ENCODE assay signal across 17 cellular contexts in genomic region chr2:157900203-157900602, GRCh38. TPM values are rescaled to one million over a fixed set of nuclear protein-coding genes. Genes with fewer than 3 reads are reported as not detected.
DNase-seq lines count a peak whose midpoint lies in the region; ATAC-seq and TF ChIP-seq lines count a peak whose summit lies in the region.
"Had no signal": no experiment of that assay in that cellular context is flagged by ENCODE, and none has a peak within 500 bp of the region (broad histone marks: within the 10 kb centered on the region; RNA-seq: fewer than 3 reads in every experiment).

No MANE protein-coding gene starts in this region.

- H3K27ac Mint-ChIP-seq in IgD-negative memory B cell: peak overlapping the region in 2 of 3 donors; percentile 25 to 83
- H3K27ac Mint-ChIP-seq in activated T-helper 1 cell treated with anti-CD3 and anti-CD28 coated beads, Interleukin-12 subunit alpha, Interleukin-12 subunit beta, Interleukin-2, Interleukin-4 antibody, amounts not matched to agents 30 ng/mL and 10 ng/mL and 1 ng/mL, durations not matched to agents 14 hours and 24 hours and 36 hours: peak overlapping the region; percentile 97
- H3K27ac Mint-ChIP-seq: neural progenitor cell had no signal

- DNase-seq in DMS79 (lab: John Stamatoyannopoulos, UW) (peak; percentile 38), left lung (no peak), NCI-H2171 (lab: John Stamatoyannopoulos, UW) (no peak), DMS 273 (lab: John Stamatoyannopoulos, UW; ENCODE audit: unreplicated experiment) (no peak), AML-193 (lab: John Stamatoyannopoulos, UW) (no peak), activated gamma-delta T cell treated with Interleukin-2 at 50 U/mL for 16 hours (no peak)
- no peak for DNase-seq in activated T-helper 1 cell treated with anti-CD3 and anti-CD28 coated beads, Interleukin-12 subunit alpha, Interleukin-12 subunit beta, Interleukin-2, Interleukin-4 antibody, amounts not matched to agents 30 ng/mL and 10 ng/mL and 1 ng/mL, durations not matched to agents 14 hours and 24 hours and 36 hours (ENCODE audit: low spot score)
- DNase-seq: amniotic stem cell, GM23248, NCI-H1105 treated with DMSO at 0.1 percent for 48 hours, sigmoid colon, stomach, T-helper 9 cell had no signal

- H3K4me3 ChIP-seq in left lung: no peak overlapping the region
- H3K4me3 ChIP-seq: GM23248, hepatocyte, neural progenitor cell, sigmoid colon, stomach had no signal

- no peak for TF ChIP-seq CTCF in left lung (IDR thresholded peaks at IDR 0.05)

- H3K4me1 ChIP-seq in left lung: peaks cover 8 to 14% of the 10 kb centered on the region in 2 donors
- H3K4me1 ChIP-seq: neural progenitor cell had no signal

- peaks cover 25 to 41% (median 27%) of the 10 kb centered on the region in 3 donors for H3K4me1 Mint-ChIP-seq in IgD-negative memory B cell
- H3K4me1 Mint-ChIP-seq in activated T-helper 1 cell treated with anti-CD3 and anti-CD28 coated beads, Interleukin-12 subunit alpha, Interleukin-12 subunit beta, Interleukin-2, Interleukin-4 antibody, amounts not matched to agents 30 ng/mL and 10 ng/mL and 1 ng/mL, durations not matched to agents 14 hours and 24 hours and 36 hours (ENCODE audit: low read depth): peaks cover 70% of the 10 kb centered on the region

- H3K36me3 ChIP-seq in left lung: no peaks in the 10 kb centered on the region
- H3K36me3 ChIP-seq: neural progenitor cell, sigmoid colon, stomach had no signal

- no peak overlapping the region for H3K27ac ChIP-seq in left lung
- H3K27ac ChIP-seq: GM23248, hepatocyte, neural progenitor cell, sigmoid colon had no signal

- H3K9me3 ChIP-seq in left lung: no peaks in the 10 kb centered on the region
- H3K9me3 ChIP-seq: sigmoid colon, stomach had no signal

- peak overlapping the region in 3 of 4 donors; percentile 30 to 71 (median 60) for H3K4me3 Mint-ChIP-seq in IgD-negative memory B cell
- H3K4me3 Mint-ChIP-seq in activated T-helper 1 cell treated with anti-CD3 and anti-CD28 coated beads, Interleukin-12 subunit alpha, Interleukin-12 subunit beta, Interleukin-2, Interleukin-4 antibody, amounts not matched to agents 30 ng/mL and 10 ng/mL and 1 ng/mL, durations not matched to agents 14 hours and 24 hours and 36 hours: peak overlapping the region; percentile 82
- H3K4me3 Mint-ChIP-seq: neural progenitor cell had no signal

- H3K27me3 ChIP-seq in left lung: no peaks in the 10 kb centered on the region
- H3K27me3 ChIP-seq: hepatocyte, neural progenitor cell, sigmoid colon, stomach had no signal

- peak; percentile 79 for ATAC-seq in left lung
- ATAC-seq: HepG2 had no signal

- H3K9me3 Mint-ChIP-seq in IgD-negative memory B cell: peaks cover 0 to 2% (median 2%) of the 10 kb centered on the region in 3 donors
- H3K9me3 Mint-ChIP-seq in activated T-helper 1 cell treated with anti-CD3 and anti-CD28 coated beads, Interleukin-12 subunit alpha, Interleukin-12 subunit beta, Interleukin-2, Interleukin-4 antibody, amounts not matched to agents 30 ng/mL and 10 ng/mL and 1 ng/mL, durations not matched to agents 14 hours and 24 hours and 36 hours: no peaks in the 10 kb centered on the region

- H3K27me3 Mint-ChIP-seq in IgD-negative memory B cell: no peaks in the 10 kb centered on the region
- no peaks in the 10 kb centered on the region for H3K27me3 Mint-ChIP-seq in activated T-helper 1 cell treated with anti-CD3 and anti-CD28 coated beads, Interleukin-12 subunit alpha, Interleukin-12 subunit beta, Interleukin-2, Interleukin-4 antibody, amounts not matched to agents 30 ng/mL and 10 ng/mL and 1 ng/mL, durations not matched to agents 14 hours and 24 hours and 36 hours (ENCODE audit: insufficient read depth)

- peaks cover 4% of the 10 kb centered on the region for H3K36me3 Mint-ChIP-seq in IgD-negative memory B cell
- peaks cover 6% of the 10 kb centered on the region for H3K36me3 Mint-ChIP-seq in activated T-helper 1 cell treated with anti-CD3 and anti-CD28 coated beads, Interleukin-12 subunit alpha, Interleukin-12 subunit beta, Interleukin-2, Interleukin-4 antibody, amounts not matched to agents 30 ng/mL and 10 ng/mL and 1 ng/mL, durations not matched to agents 14 hours and 24 hours and 36 hours (ENCODE audit: low read depth)
- H3K36me3 Mint-ChIP-seq: neural progenitor cell had no signal

- intact Hi-C loops in activated T-helper 1 cell treated with anti-CD3 and anti-CD28 coated beads, Interleukin-12 subunit alpha, Interleukin-12 subunit beta, Interleukin-2, Interleukin-4 antibody, amounts not matched to agents 30 ng/mL and 10 ng/mL and 1 ng/mL, durations not matched to agents 14 hours and 24 hours and 36 hours (cut with micrococcal nuclease): no loop called here
- intact Hi-C loops in left lung (cut with DNase I): no loop called here

RNA-seq across cellular contexts. Expression of gene ACVR1, which starts 24.1 kb away (rescaled TPM):
- polyA plus RNA-seq in IgD-negative memory B cell: 2.7 TPM
- total RNA-seq in activated T-helper 1 cell treated with anti-CD3 and anti-CD28 coated beads, Interleukin-12 subunit alpha, Interleukin-12 subunit beta, Interleukin-2, Interleukin-4 antibody, amounts not matched to agents 30 ng/mL and 10 ng/mL and 1 ng/mL, durations not matched to agents 14 hours and 24 hours and 36 hours: 44.0 and 46.5 TPM in 2 replicates
- 10 to 100 TPM; 36.9 to 37.7 TPM for total RNA-seq in left lung
